Comparison of ENCODE assay signal across 9 cellular contexts in the genomic region with DNA sequence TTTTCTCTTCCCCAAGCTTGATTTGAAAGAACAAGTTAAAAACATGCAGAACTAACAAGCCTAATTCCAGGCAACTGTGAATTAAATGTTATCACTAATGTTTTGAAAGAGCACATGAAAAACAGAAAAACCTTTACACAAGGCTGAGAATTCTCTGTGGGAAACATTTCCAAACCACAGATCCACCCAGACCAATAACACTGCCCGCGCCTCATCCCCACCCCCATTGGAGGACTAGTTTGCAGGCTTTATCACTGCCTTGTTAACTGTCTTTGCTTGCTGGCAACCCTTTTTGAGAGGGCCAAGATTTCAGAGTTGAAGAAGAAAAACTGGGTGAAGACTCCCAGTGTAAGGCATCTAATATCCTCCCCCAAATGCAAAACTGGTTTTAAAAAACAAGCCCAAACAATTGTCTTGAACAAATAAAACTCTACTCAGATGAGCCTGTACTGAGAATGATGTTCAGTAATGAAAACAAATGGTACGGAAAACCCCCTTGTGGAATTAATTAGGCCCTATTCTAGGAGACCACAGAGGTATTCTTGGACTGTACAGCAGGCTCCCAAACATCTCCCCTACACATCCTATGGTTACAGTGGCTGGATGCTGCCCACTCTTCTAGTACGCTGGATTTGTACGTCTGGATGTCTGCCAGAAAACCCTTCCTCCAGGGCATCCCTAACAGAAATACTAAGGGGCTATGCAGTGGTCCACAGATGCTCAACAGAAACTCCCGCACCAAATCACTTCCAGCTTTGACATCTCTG. TPM values are rescaled to one million over a fixed set of nuclear protein-coding genes. Genes with fewer than 3 reads are reported as not detected.
A peak's percentile ranks its signal among the peaks of the same experiment; 100 is the strongest.
DNase-seq lines count a peak whose midpoint lies in the region; ATAC-seq, FAIRE-seq and TF ChIP-seq lines count a peak whose summit lies in the region.
"Had no signal": no experiment of that assay in that cellular context is flagged by ENCODE, and none has a peak within 500 bp of the region (broad histone marks: within the 10 kb centered on the region; RNA-seq: fewer than 3 reads in every experiment).

No MANE protein-coding gene starts in this region.

- H3K4me1 ChIP-seq in muscle layer of colon (ENCODE audit: insufficient read depth, low read length): peaks cover 73% of the 10 kb centered on the region
- H3K4me1 ChIP-seq in uterus: peaks cover 20 to 36% of the 10 kb centered on the region in 2 donors

- TF ChIP-seq CTCF in bronchial epithelial cell (IDR thresholded peaks at IDR 0.05; ENCODE audit: insufficient read depth, low read length, severe bottlenecking) (no peak), uterus (IDR thresholded peaks at IDR 0.05) (no peak)

- no peak for FAIRE-seq in bronchial epithelial cell (lab: Jason Lieb, UNC)

- intact Hi-C loops in uterus (cut with DNase I; ENCODE audit: low total_unique reads): no loop called here

- H3K9me3 ChIP-seq in muscle layer of colon (ENCODE audit: low read length): no peaks in the 10 kb centered on the region
- no peaks in the 10 kb centered on the region for H3K9me3 ChIP-seq in uterus

- H3K36me3 ChIP-seq in bronchial epithelial cell (ENCODE audit: control insufficient read depth, insufficient read depth, low read length) (peaks cover 10% of the 10 kb centered on the region), muscle layer of colon (ENCODE audit: insufficient read depth, low read length) (peaks cover 24% of the 10 kb centered on the region), uterus (no peaks in the 10 kb centered on the region)

- H3K4me1 Mint-ChIP-seq in activated naive CD4-positive, alpha-beta T cell treated with anti-CD3 and anti-CD28 coated beads, Interleukin-2, amount 50 U/mL, for 24 hours: peaks cover 85% of the 10 kb centered on the region

- H3K4me3 ChIP-seq in bronchial epithelial cell (ENCODE audit: low read depth, low read length) (no peak overlapping the region), muscle layer of colon (ENCODE audit: low read depth in 1 of 2, low read length in 2 of 2) (peak overlapping the region in 1 of 2 donors; percentile 36), uterus (no peak overlapping the region)

- ATAC-seq in HG03108 (IDR thresholded peaks at IDR 0.05; ENCODE audit: unreplicated experiment): no peak

- no peaks in the 10 kb centered on the region for H3K9me3 Mint-ChIP-seq in activated naive CD4-positive, alpha-beta T cell treated with anti-CD3 and anti-CD28 coated beads, Interleukin-2, amount 50 U/mL, for 24 hours

- no peak for TF ChIP-seq POLR2A in uterus (IDR thresholded peaks at IDR 0.05)

- H3K27me3 Mint-ChIP-seq in activated naive CD4-positive, alpha-beta T cell treated with anti-CD3 and anti-CD28 coated beads, Interleukin-2, amount 50 U/mL, for 24 hours: no peaks in the 10 kb centered on the region

- no peak overlapping the region for H3K9ac ChIP-seq in muscle layer of colon (ENCODE audit: low read length)

- no peak for DNase-seq in activated naive CD4-positive, alpha-beta T cell (lab: John Stamatoyannopoulos, UW)
- DNase-seq in bronchial epithelial cell (ENCODE audit: low read depth): peak; percentile 31
- no peak for DNase-seq in uterus
- no peak for DNase-seq in SKM-1 (lab: John Stamatoyannopoulos, UW; ENCODE audit: unreplicated experiment)
- no peak for DNase-seq in stimulated activated CD4-positive, alpha-beta T cell treated with anti-CD3 and anti-CD28 coated beads, Interleukin-12 subunit alpha, Interleukin-12 subunit beta, amount 100 ng/mL, for 4 hours
- DNase-seq: NCI-H510A had no signal

- peak overlapping the region; percentile 59 for H3K4me3 Mint-ChIP-seq in activated naive CD4-positive, alpha-beta T cell treated with anti-CD3 and anti-CD28 coated beads, Interleukin-2, amount 50 U/mL, for 24 hours

- peak overlapping the region; percentile 60 for H3K27ac Mint-ChIP-seq in activated naive CD4-positive, alpha-beta T cell treated with anti-CD3 and anti-CD28 coated beads, Interleukin-2, amount 50 U/mL, for 24 hours

- peak overlapping the region; percentile 59 for H3K27ac ChIP-seq in muscle layer of colon (ENCODE audit: low read depth, low read length)
- H3K27ac ChIP-seq in uterus: peak overlapping the region; percentile 65 to 90

- H3K27me3 ChIP-seq in bronchial epithelial cell (ENCODE audit: control insufficient read depth, insufficient read depth, low read length) (no peaks in the 10 kb centered on the region), muscle layer of colon (ENCODE audit: control insufficient read depth in 1 of 2, insufficient read depth in 2 of 2, low read length in 2 of 2) (no peaks in the 10 kb centered on the region), uterus (no peaks in the 10 kb centered on the region)

- peaks cover 27% of the 10 kb centered on the region for H3K36me3 Mint-ChIP-seq in activated naive CD4-positive, alpha-beta T cell treated with anti-CD3 and anti-CD28 coated beads, Interleukin-2, amount 50 U/mL, for 24 hours

RNA-seq across cellular contexts. Expression of a gene that starts 5.8 kb away (rescaled TPM):
- total RNA-seq in bronchial epithelial cell (42.4 and 48.8 TPM in 2 replicates), uterus (100 to 1,000 TPM in 1 of 4 donors, 10 to 100 TPM in 3; 32.6 to 153 (median 68.4) TPM)
